ENCODE assay signal across 1 cellular context in the genomic region with DNA sequence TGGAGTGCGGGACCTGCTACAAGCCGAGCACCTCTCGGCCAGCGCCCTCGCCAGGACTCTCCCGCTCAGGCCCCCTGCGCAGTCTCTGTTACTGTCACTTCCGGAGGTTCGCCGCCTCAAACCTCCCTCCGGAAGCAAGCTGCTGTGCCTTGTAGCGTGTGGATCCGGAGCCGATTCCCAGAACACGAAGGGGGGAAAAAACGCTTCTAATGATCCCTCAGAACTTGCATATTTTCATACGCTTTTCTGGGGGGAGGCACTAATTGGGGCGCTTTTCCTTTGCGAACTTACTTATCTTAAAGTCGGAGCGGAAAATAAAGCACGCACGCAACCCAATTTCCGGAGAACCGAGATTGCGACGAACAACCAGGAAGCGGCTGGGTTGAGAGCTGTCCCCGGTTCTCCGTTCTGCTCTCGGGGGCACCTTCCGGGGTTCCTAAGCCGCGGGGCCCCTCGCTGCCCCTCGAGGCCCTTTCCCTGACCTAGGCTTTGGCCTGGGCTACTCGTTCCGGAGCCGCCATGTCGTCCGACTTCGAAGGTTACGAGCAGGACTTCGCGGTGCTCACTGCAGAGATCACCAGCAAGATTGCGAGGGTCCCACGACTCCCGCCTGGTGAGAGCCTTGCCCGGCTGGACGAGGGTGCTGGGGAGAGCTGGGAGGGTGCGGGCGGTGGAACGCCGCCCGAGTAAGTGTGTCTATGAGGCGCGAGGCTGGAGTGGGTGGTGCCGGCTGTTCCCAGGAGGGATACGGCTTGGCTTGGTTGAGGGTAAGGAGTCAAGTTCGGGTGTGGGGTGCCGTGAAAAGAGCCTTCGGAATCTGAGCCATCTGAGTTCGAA.
TF ChIP-seq lines count a peak whose summit lies in the region.

A gene (plus strand): TSS at position 361 of the 837 bp plus-strand sequence. CDS start 159 bp downstream, at position 520.
A gene with protein sequence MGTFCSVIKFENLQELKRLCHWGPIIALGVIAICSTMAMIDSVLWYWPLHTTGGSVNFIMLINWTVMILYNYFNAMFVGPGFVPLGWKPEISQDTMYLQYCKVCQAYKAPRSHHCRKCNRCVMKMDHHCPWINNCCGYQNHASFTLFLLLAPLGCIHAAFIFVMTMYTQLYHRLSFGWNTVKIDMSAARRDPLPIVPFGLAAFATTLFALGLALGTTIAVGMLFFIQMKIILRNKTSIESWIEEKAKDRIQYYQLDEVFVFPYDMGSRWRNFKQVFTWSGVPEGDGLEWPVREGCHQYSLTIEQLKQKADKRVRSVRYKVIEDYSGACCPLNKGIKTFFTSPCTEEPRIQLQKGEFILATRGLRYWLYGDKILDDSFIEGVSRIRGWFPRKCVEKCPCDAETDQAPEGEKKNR (minus strand): TSS at position 60 of the 837 bp plus-strand sequence. CDS start 1,478 bp downstream, outside the sequence.

TF ChIP-seq in HepG2, 621 proteins besides CTCF, POLR2A, EP300 and RAD21 (continued from another document and continues in another):
- TF ChIP-seq, protein P1, sequence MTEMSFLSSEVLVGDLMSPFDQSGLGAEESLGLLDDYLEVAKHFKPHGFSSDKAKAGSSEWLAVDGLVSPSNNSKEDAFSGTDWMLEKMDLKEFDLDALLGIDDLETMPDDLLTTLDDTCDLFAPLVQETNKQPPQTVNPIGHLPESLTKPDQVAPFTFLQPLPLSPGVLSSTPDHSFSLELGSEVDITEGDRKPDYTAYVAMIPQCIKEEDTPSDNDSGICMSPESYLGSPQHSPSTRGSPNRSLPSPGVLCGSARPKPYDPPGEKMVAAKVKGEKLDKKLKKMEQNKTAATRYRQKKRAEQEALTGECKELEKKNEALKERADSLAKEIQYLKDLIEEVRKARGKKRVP (CRISPR knock-in tag; IDR thresholded peaks at IDR 0.05): no peak
- no peak for TF ChIP-seq ZNF562 (CRISPR knock-in tag; IDR thresholded peaks at IDR 0.05; ENCODE audit: borderline replicate concordance)
- TF ChIP-seq MAFF (IDR thresholded peaks at IDR 0.05; ENCODE audit: low read depth, low read length): no peak
- TF ChIP-seq HNRNPLL (IDR thresholded peaks at IDR 0.05; ENCODE audit: low read depth, low read length, poor library complexity, severe bottlenecking): peak; percentile 58
- no peak for TF ChIP-seq ZNF570 (CRISPR knock-in tag; IDR thresholded peaks at IDR 0.05; ENCODE audit: borderline replicate concordance)
- TF ChIP-seq HHEX (CRISPR knock-in tag; IDR thresholded peaks at IDR 0.05): no peak
- TF ChIP-seq, protein P2, sequence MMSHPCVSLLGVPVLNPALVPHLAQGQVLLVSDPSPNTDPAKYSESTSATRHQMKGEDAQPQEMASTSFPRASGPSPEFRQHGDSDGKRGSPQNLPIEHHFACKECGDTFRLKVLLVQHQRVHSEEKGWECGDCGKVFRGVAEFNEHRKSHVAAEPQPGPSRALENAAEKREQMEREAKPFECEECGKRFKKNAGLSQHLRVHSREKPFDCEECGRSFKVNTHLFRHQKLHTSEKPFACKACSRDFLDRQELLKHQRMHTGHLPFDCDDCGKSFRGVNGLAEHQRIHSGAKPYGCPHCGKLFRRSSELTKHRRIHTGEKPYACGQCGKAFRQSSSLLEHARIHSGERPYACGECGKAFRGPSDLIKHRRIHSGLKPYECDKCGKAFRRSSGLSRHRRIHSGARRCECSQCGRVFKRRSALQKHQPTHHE (CRISPR knock-in tag; IDR thresholded peaks at IDR 0.05; ENCODE audit: borderline replicate concordance): 0 out of 2 replicates have a peak, but pooled peaks have one; percentile 41
- no peak for TF ChIP-seq EEA1 (CRISPR knock-in tag; IDR thresholded peaks at IDR 0.05; ENCODE audit: borderline replicate concordance)
- no peak for TF ChIP-seq KLF11 (CRISPR knock-in tag; IDR thresholded peaks at IDR 0.05)
- TF ChIP-seq ZNF569 (CRISPR knock-in tag; IDR thresholded peaks at IDR 0.05; ENCODE audit: borderline replicate concordance): no peak
- TF ChIP-seq, protein P3, sequence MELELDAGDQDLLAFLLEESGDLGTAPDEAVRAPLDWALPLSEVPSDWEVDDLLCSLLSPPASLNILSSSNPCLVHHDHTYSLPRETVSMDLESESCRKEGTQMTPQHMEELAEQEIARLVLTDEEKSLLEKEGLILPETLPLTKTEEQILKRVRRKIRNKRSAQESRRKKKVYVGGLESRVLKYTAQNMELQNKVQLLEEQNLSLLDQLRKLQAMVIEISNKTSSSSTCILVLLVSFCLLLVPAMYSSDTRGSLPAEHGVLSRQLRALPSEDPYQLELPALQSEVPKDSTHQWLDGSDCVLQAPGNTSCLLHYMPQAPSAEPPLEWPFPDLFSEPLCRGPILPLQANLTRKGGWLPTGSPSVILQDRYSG (CRISPR knock-in tag; IDR thresholded peaks at IDR 0.05): no peak
- TF ChIP-seq, protein P4, sequence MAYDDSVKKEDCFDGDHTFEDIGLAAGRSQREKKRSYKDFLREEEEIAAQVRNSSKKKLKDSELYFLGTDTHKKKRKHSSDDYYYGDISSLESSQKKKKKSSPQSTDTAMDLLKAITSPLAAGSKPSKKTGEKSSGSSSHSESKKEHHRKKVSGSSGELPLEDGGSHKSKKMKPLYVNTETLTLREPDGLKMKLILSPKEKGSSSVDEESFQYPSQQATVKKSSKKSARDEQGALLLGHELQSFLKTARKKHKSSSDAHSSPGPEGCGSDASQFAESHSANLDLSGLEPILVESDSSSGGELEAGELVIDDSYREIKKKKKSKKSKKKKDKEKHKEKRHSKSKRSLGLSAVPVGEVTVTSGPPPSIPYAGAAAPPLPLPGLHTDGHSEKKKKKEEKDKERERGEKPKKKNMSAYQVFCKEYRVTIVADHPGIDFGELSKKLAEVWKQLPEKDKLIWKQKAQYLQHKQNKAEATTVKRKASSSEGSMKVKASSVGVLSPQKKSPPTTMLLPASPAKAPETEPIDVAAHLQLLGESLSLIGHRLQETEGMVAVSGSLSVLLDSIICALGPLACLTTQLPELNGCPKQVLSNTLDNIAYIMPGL (CRISPR knock-in tag; IDR thresholded peaks at IDR 0.05; ENCODE audit: borderline replicate concordance in 1 of 2, low read depth in 1 of 2): peak in 1 of 2 experiments; percentile 93; a peak in 3 of 4 replicates
- TF ChIP-seq ZFP37 (CRISPR knock-in tag; IDR thresholded peaks at IDR 0.05; ENCODE audit: borderline replicate concordance): no peak
- TF ChIP-seq, protein P5, sequence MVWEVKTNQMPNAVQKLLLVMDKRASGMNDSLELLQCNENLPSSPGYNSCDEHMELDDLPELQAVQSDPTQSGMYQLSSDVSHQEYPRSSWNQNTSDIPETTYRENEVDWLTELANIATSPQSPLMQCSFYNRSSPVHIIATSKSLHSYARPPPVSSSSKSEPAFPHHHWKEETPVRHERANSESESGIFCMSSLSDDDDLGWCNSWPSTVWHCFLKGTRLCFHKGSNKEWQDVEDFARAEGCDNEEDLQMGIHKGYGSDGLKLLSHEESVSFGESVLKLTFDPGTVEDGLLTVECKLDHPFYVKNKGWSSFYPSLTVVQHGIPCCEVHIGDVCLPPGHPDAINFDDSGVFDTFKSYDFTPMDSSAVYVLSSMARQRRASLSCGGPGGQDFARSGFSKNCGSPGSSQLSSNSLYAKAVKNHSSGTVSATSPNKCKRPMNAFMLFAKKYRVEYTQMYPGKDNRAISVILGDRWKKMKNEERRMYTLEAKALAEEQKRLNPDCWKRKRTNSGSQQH (CRISPR knock-in tag; IDR thresholded peaks at IDR 0.05; ENCODE audit: low read depth): peak; percentile 65
- TF ChIP-seq ZNF205 (CRISPR knock-in tag; IDR thresholded peaks at IDR 0.05): no peak
- TF ChIP-seq ZNF557 (CRISPR knock-in tag; IDR thresholded peaks at IDR 0.05): no peak
- TF ChIP-seq, protein P6, sequence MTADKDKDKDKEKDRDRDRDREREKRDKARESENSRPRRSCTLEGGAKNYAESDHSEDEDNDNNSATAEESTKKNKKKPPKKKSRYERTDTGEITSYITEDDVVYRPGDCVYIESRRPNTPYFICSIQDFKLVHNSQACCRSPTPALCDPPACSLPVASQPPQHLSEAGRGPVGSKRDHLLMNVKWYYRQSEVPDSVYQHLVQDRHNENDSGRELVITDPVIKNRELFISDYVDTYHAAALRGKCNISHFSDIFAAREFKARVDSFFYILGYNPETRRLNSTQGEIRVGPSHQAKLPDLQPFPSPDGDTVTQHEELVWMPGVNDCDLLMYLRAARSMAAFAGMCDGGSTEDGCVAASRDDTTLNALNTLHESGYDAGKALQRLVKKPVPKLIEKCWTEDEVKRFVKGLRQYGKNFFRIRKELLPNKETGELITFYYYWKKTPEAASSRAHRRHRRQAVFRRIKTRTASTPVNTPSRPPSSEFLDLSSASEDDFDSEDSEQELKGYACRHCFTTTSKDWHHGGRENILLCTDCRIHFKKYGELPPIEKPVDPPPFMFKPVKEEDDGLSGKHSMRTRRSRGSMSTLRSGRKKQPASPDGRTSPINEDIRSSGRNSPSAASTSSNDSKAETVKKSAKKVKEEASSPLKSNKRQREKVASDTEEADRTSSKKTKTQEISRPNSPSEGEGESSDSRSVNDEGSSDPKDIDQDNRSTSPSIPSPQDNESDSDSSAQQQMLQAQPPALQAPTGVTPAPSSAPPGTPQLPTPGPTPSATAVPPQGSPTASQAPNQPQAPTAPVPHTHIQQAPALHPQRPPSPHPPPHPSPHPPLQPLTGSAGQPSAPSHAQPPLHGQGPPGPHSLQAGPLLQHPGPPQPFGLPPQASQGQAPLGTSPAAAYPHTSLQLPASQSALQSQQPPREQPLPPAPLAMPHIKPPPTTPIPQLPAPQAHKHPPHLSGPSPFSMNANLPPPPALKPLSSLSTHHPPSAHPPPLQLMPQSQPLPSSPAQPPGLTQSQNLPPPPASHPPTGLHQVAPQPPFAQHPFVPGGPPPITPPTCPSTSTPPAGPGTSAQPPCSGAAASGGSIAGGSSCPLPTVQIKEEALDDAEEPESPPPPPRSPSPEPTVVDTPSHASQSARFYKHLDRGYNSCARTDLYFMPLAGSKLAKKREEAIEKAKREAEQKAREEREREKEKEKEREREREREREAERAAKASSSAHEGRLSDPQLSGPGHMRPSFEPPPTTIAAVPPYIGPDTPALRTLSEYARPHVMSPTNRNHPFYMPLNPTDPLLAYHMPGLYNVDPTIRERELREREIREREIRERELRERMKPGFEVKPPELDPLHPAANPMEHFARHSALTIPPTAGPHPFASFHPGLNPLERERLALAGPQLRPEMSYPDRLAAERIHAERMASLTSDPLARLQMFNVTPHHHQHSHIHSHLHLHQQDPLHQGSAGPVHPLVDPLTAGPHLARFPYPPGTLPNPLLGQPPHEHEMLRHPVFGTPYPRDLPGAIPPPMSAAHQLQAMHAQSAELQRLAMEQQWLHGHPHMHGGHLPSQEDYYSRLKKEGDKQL (CRISPR knock-in tag; IDR thresholded peaks at IDR 0.05; ENCODE audit: low read depth): no peak
- no peak for TF ChIP-seq AKAP8 (CRISPR knock-in tag; IDR thresholded peaks at IDR 0.05)
- TF ChIP-seq, protein P7, sequence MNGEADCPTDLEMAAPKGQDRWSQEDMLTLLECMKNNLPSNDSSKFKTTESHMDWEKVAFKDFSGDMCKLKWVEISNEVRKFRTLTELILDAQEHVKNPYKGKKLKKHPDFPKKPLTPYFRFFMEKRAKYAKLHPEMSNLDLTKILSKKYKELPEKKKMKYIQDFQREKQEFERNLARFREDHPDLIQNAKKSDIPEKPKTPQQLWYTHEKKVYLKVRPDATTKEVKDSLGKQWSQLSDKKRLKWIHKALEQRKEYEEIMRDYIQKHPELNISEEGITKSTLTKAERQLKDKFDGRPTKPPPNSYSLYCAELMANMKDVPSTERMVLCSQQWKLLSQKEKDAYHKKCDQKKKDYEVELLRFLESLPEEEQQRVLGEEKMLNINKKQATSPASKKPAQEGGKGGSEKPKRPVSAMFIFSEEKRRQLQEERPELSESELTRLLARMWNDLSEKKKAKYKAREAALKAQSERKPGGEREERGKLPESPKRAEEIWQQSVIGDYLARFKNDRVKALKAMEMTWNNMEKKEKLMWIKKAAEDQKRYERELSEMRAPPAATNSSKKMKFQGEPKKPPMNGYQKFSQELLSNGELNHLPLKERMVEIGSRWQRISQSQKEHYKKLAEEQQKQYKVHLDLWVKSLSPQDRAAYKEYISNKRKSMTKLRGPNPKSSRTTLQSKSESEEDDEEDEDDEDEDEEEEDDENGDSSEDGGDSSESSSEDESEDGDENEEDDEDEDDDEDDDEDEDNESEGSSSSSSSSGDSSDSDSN (CRISPR knock-in tag; IDR thresholded peaks at IDR 0.05): peak; percentile 85
- no peak for TF ChIP-seq PHF5A (CRISPR knock-in tag; IDR thresholded peaks at IDR 0.05; ENCODE audit: low read depth, unreplicated experiment)
- TF ChIP-seq, protein P8, sequence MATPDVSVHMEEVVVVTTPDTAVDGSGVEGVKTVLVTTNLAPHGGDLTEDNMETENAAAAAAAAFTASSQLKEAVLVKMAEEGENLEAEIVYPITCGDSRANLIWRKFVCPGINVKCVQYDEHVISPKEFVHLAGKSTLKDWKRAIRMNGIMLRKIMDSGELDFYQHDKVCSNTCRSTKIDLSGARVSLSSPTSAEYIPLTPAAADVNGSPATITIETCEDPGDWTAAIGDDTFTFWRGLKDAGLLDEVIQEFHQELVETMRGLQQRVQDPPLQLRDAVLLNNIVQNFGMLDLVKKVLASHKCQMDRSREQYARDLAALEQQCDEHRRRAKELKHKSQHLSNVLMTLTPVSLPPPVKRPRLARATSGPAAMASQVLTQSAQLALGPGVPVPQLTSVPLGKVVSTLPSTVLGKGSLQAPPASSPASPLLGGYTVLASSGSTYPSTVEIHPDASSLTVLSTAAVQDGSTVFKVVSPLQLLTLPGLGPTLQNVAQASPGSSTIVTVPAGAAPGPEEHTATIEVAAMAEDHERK (CRISPR knock-in tag; IDR thresholded peaks at IDR 0.05; ENCODE audit: low read depth): no peak
- peak; percentile 88 for TF ChIP-seq CREM (IDR thresholded peaks at IDR 0.05)
- no peak for TF ChIP-seq CREM (CRISPR knock-in tag; IDR thresholded peaks at IDR 0.05)
- TF ChIP-seq ZNF251 (CRISPR knock-in tag; IDR thresholded peaks at IDR 0.05): no peak
- TF ChIP-seq NFE2L1 (CRISPR knock-in tag; IDR thresholded peaks at IDR 0.05; ENCODE audit: borderline replicate concordance): 0 out of 2 replicates have a peak, but pooled peaks have one; percentile 61
- no peak for TF ChIP-seq SNAI1 (CRISPR knock-in tag; IDR thresholded peaks at IDR 0.05; ENCODE audit: borderline replicate concordance)
- no peak for TF ChIP-seq ZNF720 (CRISPR knock-in tag; IDR thresholded peaks at IDR 0.05)
- TF ChIP-seq MXD4 (CRISPR knock-in tag; IDR thresholded peaks at IDR 0.05): no peak
- no peak for TF ChIP-seq HOXA7 (CRISPR knock-in tag; IDR thresholded peaks at IDR 0.05)
- TF ChIP-seq NCOA1 (CRISPR knock-in tag; IDR thresholded peaks at IDR 0.05): no peak
- no peak for TF ChIP-seq ZNF329 (CRISPR knock-in tag; IDR thresholded peaks at IDR 0.05; ENCODE audit: low read depth)
- no peak for TF ChIP-seq ZNF30 (CRISPR knock-in tag; IDR thresholded peaks at IDR 0.05)
- TF ChIP-seq HMG20B (CRISPR knock-in tag; conservative IDR thresholded peaks at IDR 0.05): no peak
- peak; percentile 86; the same call in 1 of the 2 replicates for TF ChIP-seq ZNF850 (CRISPR knock-in tag; conservative IDR thresholded peaks at IDR 0.05)
- TF ChIP-seq, protein P9, sequence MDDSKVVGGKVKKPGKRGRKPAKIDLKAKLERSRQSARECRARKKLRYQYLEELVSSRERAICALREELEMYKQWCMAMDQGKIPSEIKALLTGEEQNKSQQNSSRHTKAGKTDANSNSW (CRISPR knock-in tag; IDR thresholded peaks at IDR 0.05; ENCODE audit: borderline replicate concordance): no peak
- TF ChIP-seq, protein P10, sequence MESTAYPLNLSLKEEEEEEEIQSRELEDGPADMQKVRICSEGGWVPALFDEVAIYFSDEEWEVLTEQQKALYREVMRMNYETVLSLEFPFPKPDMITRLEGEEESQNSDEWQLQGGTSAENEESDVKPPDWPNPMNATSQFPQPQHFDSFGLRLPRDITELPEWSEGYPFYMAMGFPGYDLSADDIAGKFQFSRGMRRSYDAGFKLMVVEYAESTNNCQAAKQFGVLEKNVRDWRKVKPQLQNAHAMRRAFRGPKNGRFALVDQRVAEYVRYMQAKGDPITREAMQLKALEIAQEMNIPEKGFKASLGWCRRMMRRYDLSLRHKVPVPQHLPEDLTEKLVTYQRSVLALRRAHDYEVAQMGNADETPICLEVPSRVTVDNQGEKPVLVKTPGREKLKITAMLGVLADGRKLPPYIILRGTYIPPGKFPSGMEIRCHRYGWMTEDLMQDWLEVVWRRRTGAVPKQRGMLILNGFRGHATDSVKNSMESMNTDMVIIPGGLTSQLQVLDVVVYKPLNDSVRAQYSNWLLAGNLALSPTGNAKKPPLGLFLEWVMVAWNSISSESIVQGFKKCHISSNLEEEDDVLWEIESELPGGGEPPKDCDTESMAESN (CRISPR knock-in tag; conservative IDR thresholded peaks at IDR 0.05): no peak; the same call in none of the 2 replicates
